13 cellular contexts compared by ENCODE assay signal in the genomic region with DNA sequence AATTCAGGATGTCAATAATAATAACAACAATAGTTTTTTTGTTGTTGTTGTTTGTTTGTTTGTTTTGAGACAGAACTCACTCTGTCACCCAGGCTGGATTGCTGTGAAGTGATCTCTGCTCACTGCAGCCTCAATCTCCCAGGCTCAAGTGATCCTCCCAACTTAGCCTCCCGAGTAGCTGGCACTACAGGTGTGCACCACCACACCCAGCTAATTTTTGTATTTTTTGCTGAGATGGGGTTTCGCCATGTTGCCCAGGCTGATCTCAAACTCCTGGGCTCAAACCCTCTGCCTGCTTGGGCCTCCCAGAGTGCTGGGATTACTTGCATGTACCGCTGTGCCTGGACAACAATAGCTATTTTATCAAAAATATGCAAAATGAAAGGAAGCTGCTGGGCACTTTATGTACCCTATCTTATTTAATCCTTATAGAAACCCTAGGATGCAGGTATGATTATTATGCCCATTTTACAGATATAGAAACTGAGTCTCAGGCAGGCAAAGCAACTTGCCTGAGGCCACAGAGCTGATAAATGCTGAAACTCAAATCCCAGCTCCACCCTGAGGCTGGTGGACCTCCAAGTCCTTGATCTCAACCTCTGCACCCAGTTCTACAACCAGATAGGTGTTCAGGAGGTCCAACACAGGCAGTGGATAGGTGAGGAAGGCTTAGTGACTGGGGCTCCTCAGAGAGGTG.
"Had no signal": no experiment of that assay in that cellular context is flagged by ENCODE, and none has a peak within 500 bp of the region (broad histone marks: within the 10 kb centered on the region; RNA-seq: fewer than 3 reads in every experiment).

No MANE protein-coding gene starts in this region.

- H3K27ac Mint-ChIP-seq: dendritic cell treated with granulocyte-macrophage colony-stimulating factor and Interleukin-4, amounts not matched to agents 40 ng/mL and 50 ng/mL, for 4 days; endodermal cell; naive thymus-derived CD4-positive, alpha-beta T cell; nephron progenitor cell had no signal

- H3K36me3 Mint-ChIP-seq: naive thymus-derived CD4-positive, alpha-beta T cell had no signal

- DNase-seq: erythroblast; foreskin melanocyte; hippocampal formation; left colon; mesendoderm; naive thymus-derived CD4-positive, alpha-beta T cell; nephron progenitor cell; small intestine; stimulated activated CD4-positive, alpha-beta T cell treated with anti-CD3 and anti-CD28 coated beads, Interleukin-12 subunit alpha, Interleukin-12 subunit beta, amount 100 ng/mL, for 4 hours; stimulated activated naive CD8-positive, alpha-beta T cell treated with anti-CD3 and anti-CD28 coated beads, Interleukin-15, Interleukin-2, amounts not matched to agents 100 U/mL and 50 U/mL, for 24 hours; trophoblast cell had no signal

- H3K9me3 Mint-ChIP-seq: dendritic cell treated with granulocyte-macrophage colony-stimulating factor and Interleukin-4, amounts not matched to agents 40 ng/mL and 50 ng/mL, for 4 days; endodermal cell; nephron progenitor cell had no signal

- H3K4me3 Mint-ChIP-seq: dendritic cell treated with granulocyte-macrophage colony-stimulating factor and Interleukin-4, amounts not matched to agents 40 ng/mL and 50 ng/mL, for 4 days; endodermal cell; naive thymus-derived CD4-positive, alpha-beta T cell; nephron progenitor cell had no signal

- ATAC-seq: left colon; naive thymus-derived CD4-positive, alpha-beta T cell; stimulated activated naive CD8-positive, alpha-beta T cell treated with anti-CD3 and anti-CD28 coated beads, Interleukin-15, Interleukin-2, amounts not matched to agents 100 U/mL and 50 U/mL, for 24 hours had no signal
